8 cellular contexts compared by ENCODE assay signal in the genomic region with DNA sequence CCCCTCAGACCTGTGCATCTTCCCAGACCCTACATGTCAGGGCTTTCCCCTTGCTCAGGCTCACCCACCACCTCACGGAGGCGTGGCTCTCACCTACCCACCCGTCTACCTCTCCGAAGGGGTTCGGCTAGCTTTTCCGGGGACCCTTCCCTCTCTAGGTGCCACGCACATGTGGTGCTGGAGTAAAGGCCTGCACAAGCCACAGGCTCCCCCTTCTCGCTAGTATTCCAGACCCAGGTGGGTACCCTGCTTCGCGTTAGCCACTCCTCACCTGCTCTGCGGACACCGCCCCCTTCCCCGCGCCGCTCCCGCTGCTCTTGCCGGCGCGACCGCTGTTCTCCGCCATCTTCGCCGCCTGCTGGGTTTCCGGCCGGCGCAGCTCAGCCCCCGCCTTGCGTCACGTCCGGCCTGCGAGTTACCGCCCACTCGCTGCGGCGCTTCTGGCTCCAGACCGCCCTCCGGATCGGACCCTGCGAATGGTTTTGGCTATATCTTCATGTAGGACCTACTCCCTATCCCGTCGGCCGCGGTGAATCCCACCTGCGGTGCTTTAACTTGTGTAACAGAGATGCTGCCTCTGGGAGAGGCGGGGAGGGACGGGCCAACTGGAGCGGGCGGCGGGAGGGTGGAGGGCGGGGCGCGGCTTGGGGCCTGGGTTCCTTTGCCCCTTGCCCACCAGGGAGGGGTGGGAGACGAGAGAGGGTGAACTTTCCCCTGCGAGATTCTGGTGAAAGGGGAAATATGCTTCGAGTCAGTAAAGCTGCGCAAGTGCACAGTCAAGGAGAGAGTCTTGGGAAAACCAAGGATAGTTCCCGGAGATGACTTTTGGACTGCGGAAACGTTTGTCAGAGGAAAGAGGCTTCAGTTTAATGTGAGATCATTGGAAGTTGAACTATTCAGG. TPM values are rescaled to one million over a fixed set of nuclear protein-coding genes. Genes with fewer than 3 reads are reported as not detected.
DNase-seq lines count a peak whose midpoint lies in the region; ATAC-seq, FAIRE-seq and TF ChIP-seq lines count a peak whose summit lies in the region.

A gene with protein sequence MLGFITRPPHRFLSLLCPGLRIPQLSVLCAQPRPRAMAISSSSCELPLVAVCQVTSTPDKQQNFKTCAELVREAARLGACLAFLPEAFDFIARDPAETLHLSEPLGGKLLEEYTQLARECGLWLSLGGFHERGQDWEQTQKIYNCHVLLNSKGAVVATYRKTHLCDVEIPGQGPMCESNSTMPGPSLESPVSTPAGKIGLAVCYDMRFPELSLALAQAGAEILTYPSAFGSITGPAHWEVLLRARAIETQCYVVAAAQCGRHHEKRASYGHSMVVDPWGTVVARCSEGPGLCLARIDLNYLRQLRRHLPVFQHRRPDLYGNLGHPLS (plus strand): TSS at position 425 of the 901 bp plus-strand sequence. CDS start 72 bp downstream, at position 497.
A gene with protein sequence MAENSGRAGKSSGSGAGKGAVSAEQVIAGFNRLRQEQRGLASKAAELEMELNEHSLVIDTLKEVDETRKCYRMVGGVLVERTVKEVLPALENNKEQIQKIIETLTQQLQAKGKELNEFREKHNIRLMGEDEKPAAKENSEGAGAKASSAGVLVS (minus strand): TSS at position 357 of the 901 bp plus-strand sequence. CDS start 11 bp downstream, at position 346.

- intact Hi-C loops in T-helper 1 cell treated with Interleukin-12 subunit alpha and Interleukin-12 subunit beta and Interleukin-4 antibody, amounts not matched to agents 30 ng/mL and 1 ng/mL, for 36 hours (cut with micrococcal nuclease) = loop anchor here (1.0 to 10.0 kb wide), 6 partner anchors 20 to 1193 kb away; a partner anchor contains a TSS
- intact Hi-C loops in adrenal gland (cut with DNase I) (no loop called here), heart left ventricle (cut with DNase I) (loop anchor here in 5 of 10 donors (1.0 to 2.0 kb wide), 3 partner anchors 14 to 73 kb away; a partner anchor contains a TSS)

- TF ChIP-seq POLR2A in GM12891 (IDR thresholded peaks at IDR 0.05; ENCODE audit: low read depth, low read length) (peak; percentile 80), adrenal gland (IDR thresholded peaks at IDR 0.05) (peak; percentile 80 to 88), heart left ventricle (IDR thresholded peaks at IDR 0.05) (peak; percentile 16 to 78), tibial nerve (IDR thresholded peaks at IDR 0.05) (peak; percentile 81 to 87)

- peak; percentile 88 for DNase-seq in GM12891 (ENCODE audit: insufficient read length, low spot score)
- peak; percentile 68 for DNase-seq in NCI-H128 (lab: John Stamatoyannopoulos, UW; ENCODE audit: unreplicated experiment)
- DNase-seq in adrenal gland = peak; percentile 85 to 94 (median 89)
- peak; percentile 90 to 92 (median 90) for DNase-seq in heart left ventricle
- peak; percentile 66 for DNase-seq in pons (ENCODE audit: low spot score)
- DNase-seq in tibial nerve (ENCODE audit: low spot score in 2 of 2) = peak; percentile 59 to 75

- TF ChIP-seq EP300 in tibial nerve (IDR thresholded peaks at IDR 0.05) = peak; percentile 56 to 95

- peak; percentile 85 for ATAC-seq in HG02678 (IDR thresholded peaks at IDR 0.05; ENCODE audit: unreplicated experiment)
- peak; percentile 86 to 94 (median 90) for ATAC-seq in heart left ventricle

- H3K4me3 ChIP-seq in adrenal gland = peak within 1 kb of the TSS; percentile 60 to 92 (median 88)
- peak within 1 kb of the TSS; percentile 73 to 100 (median 94) for H3K4me3 ChIP-seq in heart left ventricle
- peak within 1 kb of the TSS; percentile 68 to 94 (median 90) for H3K4me3 ChIP-seq in tibial nerve

- no peaks in the 10 kb centered on the region for H3K27me3 ChIP-seq in adrenal gland
- no peaks in the 10 kb centered on the region for H3K27me3 ChIP-seq in heart left ventricle
- H3K27me3 ChIP-seq in tibial nerve = no peaks in the 10 kb centered on the region

- H3K36me3 ChIP-seq in adrenal gland (replicated peaks in 1 of 2) (peaks cover 0 to 33% of the 10 kb centered on the region in 2 donors), heart left ventricle (peaks cover 0 to 54% (median 33%) of the 10 kb centered on the region in 9 donors), tibial nerve (peaks cover 0 to 31% (median 0%) of the 10 kb centered on the region in 3 donors)

- H3K27ac ChIP-seq in adrenal gland (peak within 1 kb of the TSS; percentile 91 to 100 (median 95)), heart left ventricle (peak within 1 kb of the TSS; percentile 77 to 97 (median 92)), tibial nerve (peak within 1 kb of the TSS; percentile 86 to 98 (median 96))

- 1% methylated on average over 25 to 59 of the region's 59 CpGs for whole genome bisulfite sequencing in adrenal gland, 4 donors
- WGBS in heart left ventricle, 4 donors = 0 to 2% (median 0%) methylated on average over 48 to 59 of the region's 59 CpGs
- 1% methylated on average over 55 to 59 of the region's 59 CpGs for WGBS in tibial nerve, 2 donors

- peak; percentile 98 for FAIRE-seq in GM12891 (lab: Jason Lieb, UNC)

- TF ChIP-seq CTCF in adrenal gland (IDR thresholded peaks at IDR 0.05) (peak in 1 of 6 experiments; percentile 5), heart left ventricle (IDR thresholded peaks at IDR 0.05) (peak in 3 of 12 donors; percentile 12 to 19 (median 13)), tibial nerve (IDR thresholded peaks at IDR 0.05) (peak in 1 of 5 experiments; percentile 46)

- H3K4me1 ChIP-seq in adrenal gland (replicated peaks in 1 of 2) = peaks cover 30 to 64% of the 10 kb centered on the region in 2 donors
- peaks cover 5 to 85% (median 45%) of the 10 kb centered on the region in 12 donors for H3K4me1 ChIP-seq in heart left ventricle
- H3K4me1 ChIP-seq in tibial nerve = peaks cover 0 to 69% (median 35%) of the 10 kb centered on the region in 4 donors

- no peaks in the 10 kb centered on the region for H3K9me3 ChIP-seq in adrenal gland (replicated peaks in 1 of 3)
- no peaks in the 10 kb centered on the region for H3K9me3 ChIP-seq in heart left ventricle
- H3K9me3 ChIP-seq in tibial nerve = no peaks in the 10 kb centered on the region

TF ChIP-seq in GM12891, 5 proteins besides CTCF, POLR2A, EP300 and RAD21:
- TF ChIP-seq POU2F2 (IDR thresholded peaks at IDR 0.05; ENCODE audit: low read depth, low read length) (0 out of 2 replicates have a peak, but pooled peaks have one; percentile 48), SPI1 (IDR thresholded peaks at IDR 0.05; ENCODE audit: low read depth, low read length) (no peak), TAF1 (IDR thresholded peaks at IDR 0.05; ENCODE audit: low read depth, low read length) (peak; percentile 96), POLR2AphosphoS5 (IDR thresholded peaks at IDR 0.05; ENCODE audit: low read depth, low read length) (peak; percentile 90), PAX5 (IDR thresholded peaks at IDR 0.05; ENCODE audit: insufficient read depth, low read length, severe bottlenecking) (no peak)

RNA-seq across cellular contexts. Expression of the first gene that starts in this region (rescaled TPM):
- polyA plus RNA-seq in GM12891 (2012; ENCODE audit: low read depth, missing spikeins) = 35.4 TPM
- total RNA-seq in T-helper 1 cell treated with Interleukin-12 subunit alpha and Interleukin-12 subunit beta and Interleukin-4 antibody, amounts not matched to agents 30 ng/mL and 1 ng/mL, for 36 hours = 39.1 and 40.6 TPM in 2 replicates
- 100 to 1,000 TPM in 5 of 8 donors, 10 to 100 TPM in 3; 77.1 to 122 (median 104) TPM for total RNA-seq in adrenal gland
- polyA plus RNA-seq in adrenal gland = 100 to 1,000 TPM in 1 of 3 donors, 10 to 100 TPM in 2; 72.2 to 147 (median 88.6) TPM
- 10 to 100 TPM; 28.1 to 42.7 (median 34.7) TPM for total RNA-seq in heart left ventricle
- 10 to 100 TPM; 25.8 to 34.3 TPM for polyA plus RNA-seq in heart left ventricle
- 10 to 100 TPM; 26.4 to 43.0 (median 32.9) TPM for total RNA-seq in tibial nerve

RNA-seq across cellular contexts. Expression of the second gene that starts in this region (rescaled TPM):
- 113 TPM for polyA plus RNA-seq in GM12891 (2012; ENCODE audit: low read depth, missing spikeins)
- total RNA-seq in T-helper 1 cell treated with Interleukin-12 subunit alpha and Interleukin-12 subunit beta and Interleukin-4 antibody, amounts not matched to agents 30 ng/mL and 1 ng/mL, for 36 hours = 71.4 and 71.5 TPM in 2 replicates
- total RNA-seq in adrenal gland (100 to 1,000 TPM in 1 of 8 donors, 10 to 100 TPM in 7; 33.6 to 103 (median 53.7) TPM), heart left ventricle (10 to 100 TPM; 38.3 to 59.1 (median 49.4) TPM), tibial nerve (10 to 100 TPM; 12.0 to 41.7 (median 39.8) TPM)
- polyA plus RNA-seq in adrenal gland (100 to 1,000 TPM in 2 of 3 donors, 10 to 100 TPM in 1; 85.9 to 452 (median 363) TPM), heart left ventricle (100 to 1,000 TPM; 162 to 234 TPM)

Comparison
In these comparisons a context has a peak if more than half of its experiments do, and no peak if none do; other contexts are left out.
1. Peak in every context shown above with its lines: DNase-seq, ATAC-seq, H3K4me3 ChIP-seq and H3K27ac ChIP-seq.